In the genomic region with DNA sequence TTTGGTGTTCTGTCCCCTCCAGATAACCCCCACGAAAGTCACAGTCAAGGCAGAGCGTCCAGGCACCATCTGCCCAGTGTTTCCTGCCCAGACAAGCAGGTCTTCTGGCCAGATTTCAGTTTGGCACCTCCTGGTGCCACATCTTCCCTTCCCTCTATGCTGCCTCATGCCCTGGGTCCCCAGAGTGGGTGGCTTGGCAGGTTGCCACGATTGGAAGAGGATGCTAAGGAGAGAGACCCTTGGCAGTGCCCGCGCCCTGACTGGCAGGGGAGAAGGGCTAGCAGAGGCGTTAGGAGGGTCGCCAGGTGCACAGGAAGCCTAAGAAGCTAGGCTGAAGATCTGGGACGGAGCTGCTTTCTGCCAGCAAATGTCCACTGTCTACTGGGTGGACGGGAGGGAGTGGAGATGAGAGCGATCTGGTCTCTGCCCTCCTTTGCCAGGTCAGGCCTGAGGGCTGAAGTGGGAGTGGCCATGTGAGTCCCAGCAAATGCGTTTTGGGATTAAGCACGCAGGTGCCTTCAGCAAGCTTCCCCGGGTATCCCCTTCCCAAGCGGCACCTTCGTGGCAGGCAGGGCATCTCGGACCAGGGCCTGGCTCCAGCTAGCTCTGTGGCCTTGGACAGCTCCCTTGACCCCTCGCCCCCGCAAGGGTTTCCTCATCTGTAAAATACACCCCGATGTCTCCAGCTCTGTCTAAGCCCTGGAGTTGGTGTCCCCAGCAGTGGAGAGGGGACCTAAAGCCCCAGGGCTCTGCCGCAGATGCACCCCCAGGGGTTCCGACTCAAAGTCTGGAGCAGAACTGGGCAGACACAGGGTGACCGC, we compare ENCODE assay signal across 8 cellular contexts. TPM values are rescaled to one million over a fixed set of nuclear protein-coding genes. Genes with fewer than 3 reads are reported as not detected.
A peak's percentile ranks its signal among the peaks of the same experiment; 100 is the strongest.
DNase-seq lines count a peak whose midpoint lies in the region; ATAC-seq and TF ChIP-seq lines count a peak whose summit lies in the region.

No MANE protein-coding gene starts in this region.

- WGBS in mesodermal cell (ENCODE audit: insufficient coverage in 2 of 2), 2 experiments, result 32 to 33% methylated on average over 16 to 22 of the region's 22 CpGs

- H3K4me3 ChIP-seq in mesodermal cell (ENCODE audit: extremely low read depth, insufficient read depth, low read length, poor library complexity, severe bottlenecking) (peak overlapping the region; percentile 33), upper lobe of right lung (peak overlapping the region; percentile 50)

- H3K4me1 ChIP-seq in mesodermal cell (ENCODE audit: control insufficient read depth, insufficient read depth, low read length, poor library complexity, severe bottlenecking) (peaks cover 17% of the 10 kb centered on the region), upper lobe of right lung (peaks cover 31% of the 10 kb centered on the region)

- H3K36me3 ChIP-seq in mesodermal cell (ENCODE audit: control insufficient read depth, insufficient read depth, low read length), result peaks cover 20% of the 10 kb centered on the region
- no peaks in the 10 kb centered on the region for H3K36me3 ChIP-seq in upper lobe of right lung

- H3K4me1 Mint-ChIP-seq in activated CD8-positive, alpha-beta memory T cell treated with anti-CD3 and anti-CD28 coated beads, Interleukin-2, amount 10 ng/mL, durations not matched to agents 7 days and 5 days, result peaks cover 36% of the 10 kb centered on the region
- H3K4me1 Mint-ChIP-seq in central memory CD8-positive, alpha-beta T cell, result peaks cover 22% of the 10 kb centered on the region

- no peak for ATAC-seq in activated CD8-positive, alpha-beta memory T cell treated with anti-CD3 and anti-CD28 coated beads, Interleukin-2, amount 10 ng/mL, durations not matched to agents 7 days and 5 days
- no peak for ATAC-seq in central memory CD8-positive, alpha-beta T cell (replicated peaks; ENCODE audit: extremely low read depth, poor library complexity, severe bottlenecking)
- ATAC-seq in upper lobe of right lung, result no peak
- ATAC-seq in HG03039 (IDR thresholded peaks at IDR 0.05; ENCODE audit: unreplicated experiment), result no peak

- no peaks in the 10 kb centered on the region for H3K36me3 Mint-ChIP-seq in activated CD8-positive, alpha-beta memory T cell treated with anti-CD3 and anti-CD28 coated beads, Interleukin-2, amount 10 ng/mL, durations not matched to agents 7 days and 5 days
- peaks cover 4% of the 10 kb centered on the region for H3K36me3 Mint-ChIP-seq in central memory CD8-positive, alpha-beta T cell (ENCODE audit: insufficient read depth)

- DNase-seq in activated CD8-positive, alpha-beta memory T cell treated with anti-CD3 and anti-CD28 coated beads, Interleukin-2, amount 10 ng/mL, durations not matched to agents 7 days and 5 days, result no peak
- DNase-seq in activated CD8-positive, alpha-beta memory T cell treated with anti-CD3 and anti-CD28 coated beads, Interleukin-2, amount 50 U/mL, for 48 hours, result no peak
- DNase-seq in central memory CD8-positive, alpha-beta T cell (ENCODE audit: low spot score in 2 of 2), result no peak
- DNase-seq in upper lobe of right lung, result no peak
- no peak for DNase-seq in AG20443 (ENCODE audit: low spot score)
- DNase-seq in hypothalamus (lab: John Stamatoyannopoulos, UW), result no peak

- CTCF ChIA-PET in activated CD8-positive, alpha-beta memory T cell treated with anti-CD3 and anti-CD28 coated beads, Interleukin-2, amount 10 ng/mL, durations not matched to agents 7 days and 5 days (lab: Charles Lee), result interaction anchor here (1.0 to 9.4 kb wide), 7 partner anchors 12 to 85 kb away, joined by 3 to 109 read pairs (median 8); a partner anchor contains a TSS

- no peaks in the 10 kb centered on the region for H3K9me3 ChIP-seq in mesodermal cell (ENCODE audit: control insufficient read depth, low read length)
- no peaks in the 10 kb centered on the region for H3K9me3 ChIP-seq in upper lobe of right lung

- peak overlapping the region; percentile 74 for H3K27ac Mint-ChIP-seq in activated CD8-positive, alpha-beta memory T cell treated with anti-CD3 and anti-CD28 coated beads, Interleukin-2, amount 10 ng/mL, durations not matched to agents 7 days and 5 days
- no peak overlapping the region for H3K27ac Mint-ChIP-seq in central memory CD8-positive, alpha-beta T cell (ENCODE audit: low read depth)

- intact Hi-C loops in upper lobe of right lung (cut with DNase I), result no loop called here

- H3K27me3 Mint-ChIP-seq in activated CD8-positive, alpha-beta memory T cell treated with anti-CD3 and anti-CD28 coated beads, Interleukin-2, amount 10 ng/mL, durations not matched to agents 7 days and 5 days, result peaks cover 14% of the 10 kb centered on the region
- no peaks in the 10 kb centered on the region for H3K27me3 Mint-ChIP-seq in central memory CD8-positive, alpha-beta T cell

- no peak overlapping the region for H3K27ac ChIP-seq in mesodermal cell (ENCODE audit: low read depth, low read length, severe bottlenecking)
- peak overlapping the region; percentile 88 for H3K27ac ChIP-seq in upper lobe of right lung

- H3K9me3 Mint-ChIP-seq in activated CD8-positive, alpha-beta memory T cell treated with anti-CD3 and anti-CD28 coated beads, Interleukin-2, amount 10 ng/mL, durations not matched to agents 7 days and 5 days (ENCODE audit: low read depth), result no peaks in the 10 kb centered on the region
- H3K9me3 Mint-ChIP-seq in central memory CD8-positive, alpha-beta T cell, result no peaks in the 10 kb centered on the region

- H3K4me3 Mint-ChIP-seq in activated CD8-positive, alpha-beta memory T cell treated with anti-CD3 and anti-CD28 coated beads, Interleukin-2, amount 10 ng/mL, durations not matched to agents 7 days and 5 days, result no peak overlapping the region
- peak overlapping the region; percentile 61 for H3K4me3 Mint-ChIP-seq in central memory CD8-positive, alpha-beta T cell

- no peaks in the 10 kb centered on the region for H3K27me3 ChIP-seq in upper lobe of right lung

- TF ChIP-seq CTCF in upper lobe of right lung (IDR thresholded peaks at IDR 0.05), result no peak

RNA-seq across cellular contexts. Expression of a gene that starts 13.4 kb away (rescaled TPM):
- 10 to 100 TPM in 1 of 2 experiments, 1 to 10 TPM in 1; 2.0 to 15.8 TPM for total RNA-seq in activated CD8-positive, alpha-beta memory T cell treated with anti-CD3 and anti-CD28 coated beads, Interleukin-2, amount 10 ng/mL, durations not matched to agents 7 days and 5 days
- not detected for polyA plus RNA-seq in mesodermal cell (2013, experiment 1 of 2)
- not detected for polyA plus RNA-seq in mesodermal cell (2013, experiment 2 of 2)
- 17.5 TPM for total RNA-seq in upper lobe of right lung

RNA-seq across cellular contexts. Expression of a gene that starts 21.2 kb away (rescaled TPM):
- not detected for total RNA-seq in activated CD8-positive, alpha-beta memory T cell treated with anti-CD3 and anti-CD28 coated beads, Interleukin-2, amount 10 ng/mL, durations not matched to agents 7 days and 5 days
- polyA plus RNA-seq in mesodermal cell (2013, experiment 1 of 2), result 131 TPM
- 126 TPM for polyA plus RNA-seq in mesodermal cell (2013, experiment 2 of 2)
- total RNA-seq in upper lobe of right lung, result 48.6 TPM

Comparison
In these comparisons a context has a peak if more than half of its experiments do, and no peak if none do; other contexts are left out.
1. RNA of a gene that starts 21.2 kb away (total RNA-seq): 48.6 TPM in upper lobe of right lung (single experiment); not detected in activated CD8-positive, alpha-beta memory T cell treated with anti-CD3 and anti-CD28 coated beads, Interleukin-2, amount 10 ng/mL, durations not matched to agents 7 days and 5 days; every median in the first group is over 10 times any median in the second.